In the genomic region with DNA sequence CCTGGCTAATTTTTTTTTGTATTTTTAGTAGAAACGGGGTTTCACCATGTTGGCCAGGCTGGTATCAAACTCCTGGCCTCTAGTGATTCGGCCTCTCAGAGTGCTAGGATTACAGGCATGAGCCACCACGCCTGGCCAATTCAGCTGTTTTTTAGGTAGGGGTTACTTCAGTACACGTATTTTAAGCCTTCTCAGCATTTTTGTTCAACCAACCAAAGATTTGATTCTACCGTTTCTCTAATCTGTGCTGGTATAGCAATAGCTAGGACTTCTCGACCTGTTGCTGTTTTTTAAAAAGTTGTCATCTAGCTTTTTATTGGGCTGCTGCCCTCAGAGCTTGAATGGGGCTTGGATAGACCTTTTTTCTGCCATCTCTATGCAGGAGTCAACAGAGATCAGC, we compare ENCODE assay signal across 2 cellular contexts.
TF ChIP-seq lines count a peak whose summit lies in the region.

No MANE protein-coding gene starts in this region.

TF ChIP-seq in A549, 52 proteins besides CTCF, POLR2A, EP300 and RAD21 (continued from another document):
- TF ChIP-seq ELK1 (IDR thresholded peaks at IDR 0.05; ENCODE audit: low read depth, low read length) (no peak), HOXB5 (CRISPR knock-in tag; IDR thresholded peaks at IDR 0.05) (no peak)

TF ChIP-seq in HepG2, 621 proteins besides CTCF, POLR2A, EP300 and RAD21 (continued from another document):
- TF ChIP-seq ZNF740 (CRISPR knock-in tag; IDR thresholded peaks at IDR 0.05): no peak
TF ChIP-seq in HepG2: peak in this region for 2.
